Comparison of ENCODE assay signal across 10 cellular contexts in the genomic region with DNA sequence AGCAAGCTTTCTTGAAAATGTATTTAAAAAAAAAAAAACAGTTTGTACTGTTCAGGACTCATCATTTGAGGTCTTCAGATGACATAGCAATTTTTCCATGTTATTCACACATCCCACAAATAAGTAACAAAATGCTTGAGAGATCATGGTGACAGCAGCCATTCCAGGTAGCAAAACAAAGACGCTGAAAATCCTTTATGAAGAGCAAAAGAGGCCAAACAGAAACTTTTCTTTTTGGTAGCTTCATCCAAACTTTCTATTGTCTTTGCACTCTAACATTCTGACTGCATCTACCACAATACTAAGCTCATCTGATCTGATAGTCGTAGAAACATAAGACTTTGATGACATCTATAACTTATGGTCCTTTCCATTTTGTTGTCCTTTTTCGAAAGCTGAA.
DNase-seq lines count a peak whose midpoint lies in the region; ATAC-seq and TF ChIP-seq lines count a peak whose summit lies in the region.
"Had no signal": no experiment of that assay in that cellular context is flagged by ENCODE, and none has a peak within 500 bp of the region (broad histone marks: within the 10 kb centered on the region; RNA-seq: fewer than 3 reads in every experiment).

No MANE protein-coding gene starts in this region.

- no peaks in the 10 kb centered on the region for H3K27me3 ChIP-seq in tibial nerve

- intact Hi-C loops in Right ventricle myocardium inferior (cut with DNase I), result no loop called here
- intact Hi-C loops in cardiac septum (cut with DNase I), result no loop called here
- intact Hi-C loops in natural killer cell (cut with micrococcal nuclease), result no loop called here

- ATAC-seq in Right ventricle myocardium inferior, result peak; percentile 21
- ATAC-seq in natural killer cell, result no peak

- DNase-seq in Right ventricle myocardium inferior (ENCODE audit: missing footprints), result no peak
- no peak for DNase-seq in cardiac septum (ENCODE audit: low spot score)
- peak; percentile 35 to 43 for DNase-seq in erythroblast (lab: John Stamatoyannopoulos, UW)
- DNase-seq in natural killer cell, result no peak
- DNase-seq in tibial nerve (ENCODE audit: low spot score in 2 of 2), result no peak
- no peak for DNase-seq in cerebellar nuclear complex (lab: John Stamatoyannopoulos, UW)
- no peak for DNase-seq in GM03348 (ENCODE audit: low spot score)
- no peak for DNase-seq in NK-92 treated with Interleukin-12 subunit alpha and Interleukin-12 subunit beta, amount 100 ng/mL, for 24 hours (lab: John Stamatoyannopoulos, UW)
- DNase-seq: activated gamma-delta T cell treated with Interleukin-2 at 50 U/mL for 16 hours, NCI-H1436 had no signal

- peaks cover 8% of the 10 kb centered on the region for H3K36me3 Mint-ChIP-seq in natural killer cell

- no peaks in the 10 kb centered on the region for H3K9me3 Mint-ChIP-seq in natural killer cell

- 31 to 45% methylated on average over 3 of the region's 3 CpGs for WGBS in tibial nerve, 2 donors

- peak overlapping the region in 1 of 2 donors; percentile 44 for H3K27ac Mint-ChIP-seq in natural killer cell

- H3K4me1 ChIP-seq in tibial nerve, result peaks cover 0 to 82% (median 26%) of the 10 kb centered on the region in 4 donors

- TF ChIP-seq EP300 in tibial nerve (IDR thresholded peaks at IDR 0.05), result no peak

- peaks cover 79 to 83% of the 10 kb centered on the region in 2 donors for H3K4me1 Mint-ChIP-seq in natural killer cell

- TF ChIP-seq POLR2A in erythroblast (IDR thresholded peaks at IDR 0.05; ENCODE audit: low read length) (no peak), tibial nerve (IDR thresholded peaks at IDR 0.05) (no peak)

- H3K4me3 ChIP-seq in tibial nerve, result no peak overlapping the region

- H3K36me3 ChIP-seq in tibial nerve, result no peaks in the 10 kb centered on the region

- H3K9me3 ChIP-seq in tibial nerve, result no peaks in the 10 kb centered on the region

- TF ChIP-seq CTCF in natural killer cell (IDR thresholded peaks at IDR 0.05) (no peak), tibial nerve (IDR thresholded peaks at IDR 0.05) (no peak)

- H3K27me3 Mint-ChIP-seq in natural killer cell (ENCODE audit: low read depth in 2 of 2), result no peaks in the 10 kb centered on the region

- H3K4me3 Mint-ChIP-seq in natural killer cell, result peak overlapping the region; percentile 35

- H3K27ac ChIP-seq in tibial nerve, result peak overlapping the region; percentile 21 to 90 (median 56)

Comparison
In these comparisons a context has a peak if more than half of its experiments do, and no peak if none do; other contexts are left out.
1. DNase-seq: peak in erythroblast (2 of 2); none in Right ventricle myocardium inferior (single experiment), cardiac septum (single experiment), natural killer cell (single experiment), tibial nerve (0 of 2), cerebellar nuclear complex (0 of 2), GM03348 (single experiment) and NK-92 treated with Interleukin-12 subunit alpha and Interleukin-12 subunit beta, amount 100 ng/mL, for 24 hours (single experiment).